Comparison of ENCODE assay signal across 8 cellular contexts in the genomic region with DNA sequence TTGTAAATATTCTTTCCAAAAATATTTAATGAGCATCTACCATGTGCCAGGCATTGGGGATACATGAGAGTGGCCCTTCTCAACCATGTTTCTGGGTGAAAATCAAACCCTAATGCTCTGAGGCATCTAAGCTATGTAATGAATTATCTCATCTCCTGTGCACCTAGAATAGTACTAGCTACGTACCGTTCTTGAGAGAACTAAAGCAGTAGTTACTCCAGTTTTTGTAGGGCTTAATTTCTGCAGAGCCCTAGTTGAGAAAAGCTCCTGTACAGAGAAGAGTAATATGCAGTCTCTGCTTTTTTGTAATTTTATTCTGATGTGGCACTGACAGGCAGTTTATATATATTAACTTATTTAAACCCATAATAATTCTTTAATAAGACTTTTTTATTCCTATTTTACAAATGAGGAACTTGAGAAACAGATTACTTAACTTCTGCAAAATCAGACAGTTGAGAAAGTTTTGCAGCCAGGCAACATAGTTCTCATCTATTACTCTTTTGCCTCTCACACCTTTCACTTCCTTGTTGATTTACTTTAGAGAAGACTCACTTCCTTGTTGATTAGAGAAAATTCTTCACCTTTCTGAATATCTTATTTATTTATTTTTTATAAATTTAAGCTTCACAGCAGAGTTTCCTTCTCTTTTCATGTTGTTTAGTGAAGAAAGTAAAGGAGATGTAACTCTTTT. TPM values are rescaled to one million over a fixed set of nuclear protein-coding genes. Genes with fewer than 3 reads are reported as not detected.
A peak's percentile ranks its signal among the peaks of the same experiment; 100 is the strongest.
DNase-seq lines count a peak whose midpoint lies in the region; ATAC-seq and TF ChIP-seq lines count a peak whose summit lies in the region.

No MANE protein-coding gene starts in this region.

- intact Hi-C loops in head of caudate nucleus (cut with DNase I) (loop anchor here (10.0 kb wide), 1 partner anchor 540 kb away; the partner anchor contains the start of gene HNMT), posterior vena cava (cut with DNase I) (no loop called here)

- no peak for TF ChIP-seq CTCF in neural crest cell (conservative IDR thresholded peaks at IDR 0.05)

- H3K9me3 Mint-ChIP-seq in neural crest cell: no peaks in the 10 kb centered on the region

- peaks cover 38% of the 10 kb centered on the region for H3K4me1 Mint-ChIP-seq in neural crest cell

- ATAC-seq in GM18861 (IDR thresholded peaks at IDR 0.05; ENCODE audit: unreplicated experiment) (peak; percentile 52), HG02885 (IDR thresholded peaks at IDR 0.05; ENCODE audit: poor library complexity, unreplicated experiment) (peak; percentile 41)

- H3K4me3 Mint-ChIP-seq in neural crest cell: peak overlapping the region; percentile 97

- H3K36me3 Mint-ChIP-seq in neural crest cell (ENCODE audit: low read depth): no peaks in the 10 kb centered on the region

- no peaks in the 10 kb centered on the region for H3K27me3 Mint-ChIP-seq in neural crest cell (ENCODE audit: low read depth)

- H3K27ac Mint-ChIP-seq in neural crest cell (ENCODE audit: unreplicated experiment): no peak overlapping the region

- DNase-seq in SKM-1 (lab: John Stamatoyannopoulos, UW; ENCODE audit: unreplicated experiment) (peak; percentile 79), neural crest cell (ENCODE audit: low read depth, low spot score) (no peak), head of caudate nucleus (no peak), NCI-H1092 (lab: John Stamatoyannopoulos, UW) (no peak), foreskin melanocyte (no peak), posterior vena cava (ENCODE audit: low spot score) (no peak)

RNA-seq across cellular contexts. Expression of gene SPOPL, which starts 3.1 kb away (rescaled TPM):
- total RNA-seq in neural crest cell: 15.9 and 18.0 TPM in 2 replicates
- total RNA-seq in posterior vena cava: 10 to 100 TPM; 33.6 to 34.2 TPM
